In the genomic region with DNA sequence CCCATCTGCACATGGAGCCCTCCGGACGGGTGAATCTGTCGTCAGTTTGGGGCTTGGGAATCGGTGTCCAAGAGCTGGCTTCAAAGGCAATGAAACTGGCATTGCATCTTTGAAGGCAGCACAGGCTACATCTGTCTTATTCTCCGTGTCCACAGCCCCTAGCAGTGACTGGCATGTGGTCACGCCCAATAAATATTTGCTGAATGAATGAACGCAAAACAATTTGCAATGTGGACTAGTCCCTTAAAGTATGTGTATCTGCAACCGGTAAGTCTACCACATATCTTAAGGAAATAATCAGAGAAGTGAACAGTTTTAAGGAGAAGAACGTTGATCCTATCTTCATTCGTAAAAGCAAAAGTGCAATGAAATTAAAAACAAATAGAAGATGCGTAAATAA, we compare ENCODE assay signal across 8 cellular contexts. TPM values are rescaled to one million over a fixed set of nuclear protein-coding genes. Genes with fewer than 3 reads are reported as not detected.
DNase-seq lines count a peak whose midpoint lies in the region; ATAC-seq and TF ChIP-seq lines count a peak whose summit lies in the region.

No MANE protein-coding gene starts in this region.

- DNase-seq in NCI-H1417 (lab: John Stamatoyannopoulos, UW), result peak in 2 of 3 experiments; percentile 37 to 60
- DNase-seq in NCI-H1417 treated with DMSO at 0.1 percent for 48 hours (lab: John Stamatoyannopoulos, UW), result no peak
- DNase-seq in RPMI7951 (ENCODE audit: low read depth), result peak; percentile 81
- peak; percentile 41 for DNase-seq in foreskin melanocyte
- no peak for DNase-seq in thoracic aorta (ENCODE audit: low spot score)
- DNase-seq in ureter (ENCODE audit: low spot score), result no peak

- no peaks in the 10 kb centered on the region for H3K9me3 ChIP-seq in thoracic aorta

- H3K4me1 ChIP-seq in thoracic aorta (ENCODE audit: control insufficient read depth in 1 of 2, low read depth in 2 of 2), result peaks cover 55 to 69% of the 10 kb centered on the region in 2 donors

- H3K27ac ChIP-seq in thoracic aorta, result peak overlapping the region; percentile 94 to 99

- no peak for TF ChIP-seq CTCF in thoracic aorta (IDR thresholded peaks at IDR 0.05)

- no peaks in the 10 kb centered on the region for H3K36me3 ChIP-seq in thoracic aorta

- H3K27me3 ChIP-seq in thoracic aorta (replicated peaks; ENCODE audit: insufficient read depth), result no peaks in the 10 kb centered on the region

- no peak for ATAC-seq in thoracic aorta (ENCODE audit: insufficient number of reproducible peaks, low FRiP score, low read depth)
- ATAC-seq in GM21381 (IDR thresholded peaks at IDR 0.05; ENCODE audit: unreplicated experiment), result no peak
- ATAC-seq in HG02763 (IDR thresholded peaks at IDR 0.05; ENCODE audit: unreplicated experiment), result no peak

- peak overlapping the region; percentile 2 for H3K4me3 ChIP-seq in thoracic aorta

RNA-seq across cellular contexts. Expression of a gene that starts 8.0 kb away (rescaled TPM):
- 27.3 and 28.8 TPM in 2 replicates for total RNA-seq in RPMI7951 (2014; rRNA removed; shearing (Covaris generic))
- total RNA-seq in thoracic aorta (100 to 1,000 TPM in 1 of 2 donors, 10 to 100 TPM in 1; 68.4 to 104 TPM), ureter (15.2 TPM)

Comparison
In these comparisons a context has a peak if more than half of its experiments do, and no peak if none do; other contexts are left out.
1. DNase-seq: peak in NCI-H1417 (2 of 3), RPMI7951 (single experiment) and foreskin melanocyte (single experiment); none in NCI-H1417 treated with DMSO at 0.1 percent for 48 hours (single experiment), thoracic aorta (single experiment) and ureter (single experiment).